In the genomic region with DNA sequence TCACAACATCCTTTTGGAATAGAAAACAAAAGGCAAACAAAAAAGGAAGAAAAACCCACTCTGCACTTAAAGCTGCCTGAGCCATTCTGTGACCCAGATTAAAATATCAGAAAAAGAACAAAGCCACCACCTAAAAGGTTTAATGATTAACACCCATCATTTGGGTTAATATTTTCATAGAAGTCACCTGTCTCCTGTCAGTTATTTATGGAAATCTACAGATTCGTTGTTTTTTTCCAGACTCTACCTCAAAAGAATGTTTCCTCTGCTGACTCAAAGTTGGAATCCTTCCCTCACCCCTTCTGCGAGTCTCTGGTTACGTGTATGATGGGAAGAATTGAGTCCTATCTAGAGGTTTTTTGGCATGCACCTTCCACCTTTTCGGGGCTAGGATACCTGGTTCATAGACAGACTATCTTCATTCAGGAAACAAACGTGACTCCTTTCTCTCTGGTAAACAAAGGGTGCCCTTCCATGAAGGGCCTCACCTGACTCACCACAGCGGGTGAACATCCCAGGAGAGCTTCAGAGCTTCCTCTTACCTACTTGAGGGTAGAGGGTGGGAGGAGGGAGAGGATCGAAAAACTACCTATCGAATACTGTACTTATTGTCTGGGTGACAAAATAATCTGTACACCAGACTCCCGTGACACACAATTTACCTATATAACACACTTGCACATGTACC, we compare ENCODE assay signal across 28 cellular contexts. TPM values are rescaled to one million over a fixed set of nuclear protein-coding genes. Genes with fewer than 3 reads are reported as not detected.
DNase-seq lines count a peak whose midpoint lies in the region; ATAC-seq and TF ChIP-seq lines count a peak whose summit lies in the region.
"Had no signal": no experiment of that assay in that cellular context is flagged by ENCODE, and none has a peak within 500 bp of the region (broad histone marks: within the 10 kb centered on the region; RNA-seq: fewer than 3 reads in every experiment).

No MANE protein-coding gene starts in this region.

- ATAC-seq in GM18907 (IDR thresholded peaks at IDR 0.05; ENCODE audit: unreplicated experiment) (no peak), left cardiac atrium (no peak)
- ATAC-seq: activated T-cell treated with anti-CD3 and anti-CD28 coated beads, Interleukin-2, amount 50 U/mL, for 4 hours; foreskin keratinocyte; natural killer cell treated with Interleukin-12 subunit alpha and Interleukin-12 subunit beta and Interleukin-15 and Interleukin-18, amount 100 ng/mL, for 72 hours; SK-N-SH treated with all-trans-retinoic acid at 6 μM for 48 hours had no signal

- peak overlapping the region; percentile 4 for H3K4me2 ChIP-seq in neural progenitor cell

- no peak overlapping the region for H3K27ac Mint-ChIP-seq in neural progenitor cell
- H3K27ac Mint-ChIP-seq: activated naive CD4-positive, alpha-beta T cell treated with anti-CD3 and anti-CD28 coated beads, Interleukin-2, amount 10 ng/mL, durations not matched to agents 7 days and 5 days; natural killer cell treated with Interleukin-12 subunit alpha and Interleukin-12 subunit beta and Interleukin-15 and Interleukin-18, amount 100 ng/mL, for 72 hours; stimulated activated naive CD8-positive, alpha-beta T cell treated with anti-CD3 and anti-CD28 coated beads, Interleukin-15, Interleukin-2, amounts not matched to agents 100 ng/mL and 50 ng/mL, for 24 hours had no signal

- H3K36me3 ChIP-seq in ES-I3 (ENCODE audit: insufficient read depth, low read length), result no peaks in the 10 kb centered on the region
- no peaks in the 10 kb centered on the region for H3K36me3 ChIP-seq in endocrine pancreas (ENCODE audit: control insufficient read depth, insufficient read depth, low read length)
- H3K36me3 ChIP-seq in neural progenitor cell, result no peaks in the 10 kb centered on the region
- H3K36me3 ChIP-seq: prostate gland, tibial artery had no signal

- H4K20me1 ChIP-seq in neural progenitor cell (ENCODE audit: low read depth), result no peaks in the 10 kb centered on the region

- DNase-seq in M059J (ENCODE audit: low read depth), result peak; percentile 23
- no peak for DNase-seq in neural progenitor cell (ENCODE audit: low spot score)
- no peak for DNase-seq in globus pallidus (ENCODE audit: low spot score)
- no peak for DNase-seq in left cardiac atrium
- DNase-seq: activated CD4-positive, CD25-positive, alpha-beta regulatory T cell treated with anti-CD3 and anti-CD28 coated beads, Interleukin-2, amount 50 U/mL, for 72 hours; activated naive CD4-positive, alpha-beta T cell treated with anti-CD3 and anti-CD28 coated beads, Interleukin-2, amount 10 ng/mL, durations not matched to agents 7 days and 5 days; activated T-cell treated with anti-CD3 and anti-CD28 coated beads, Interleukin-2, amount 50 U/mL, for 4 hours; caudate nucleus; CD4-positive, alpha-beta memory T cell; dermis blood vessel endothelial cell; DMS79 treated with DMSO at 0.1 percent for 48 hours; foreskin keratinocyte; H7; midbrain; NCI-H1417; NK-92 treated with Interleukin-12 subunit alpha and Interleukin-12 subunit beta, amount 100 ng/mL, for 24 hours; tibial artery had no signal

- H3K4me1 Mint-ChIP-seq in neural progenitor cell, result peaks cover 2% of the 10 kb centered on the region
- H3K4me1 Mint-ChIP-seq: activated naive CD4-positive, alpha-beta T cell treated with anti-CD3 and anti-CD28 coated beads, Interleukin-2, amount 10 ng/mL, durations not matched to agents 7 days and 5 days had no signal

- intact Hi-C loops in left cardiac atrium (cut with DNase I), result no loop called here

- H3K27me3 ChIP-seq in endocrine pancreas (ENCODE audit: control insufficient read depth, insufficient read depth, low read length) (no peaks in the 10 kb centered on the region), neural progenitor cell (no peaks in the 10 kb centered on the region)
- H3K27me3 ChIP-seq: foreskin keratinocyte, tibial artery had no signal

- no peak overlapping the region for H3K27ac ChIP-seq in neural progenitor cell
- H3K27ac ChIP-seq: epithelial cell of prostate, foreskin keratinocyte, prostate gland, skin epidermis, tibial artery had no signal

- no peak for TF ChIP-seq CTCF in neural progenitor cell (IDR thresholded peaks at IDR 0.05)

- H3K9me3 Mint-ChIP-seq in neural progenitor cell, result no peaks in the 10 kb centered on the region
- H3K9me3 Mint-ChIP-seq: activated naive CD4-positive, alpha-beta T cell treated with anti-CD3 and anti-CD28 coated beads, Interleukin-2, amount 10 ng/mL, durations not matched to agents 7 days and 5 days; activated T-cell treated with anti-CD3 and anti-CD28 coated beads, Interleukin-2, amount 50 U/mL, for 4 hours; CD4-positive, alpha-beta memory T cell; natural killer cell treated with Interleukin-12 subunit alpha and Interleukin-12 subunit beta and Interleukin-15 and Interleukin-18, amount 100 ng/mL, for 72 hours; stimulated activated naive CD8-positive, alpha-beta T cell treated with anti-CD3 and anti-CD28 coated beads, Interleukin-15, Interleukin-2, amounts not matched to agents 100 ng/mL and 50 ng/mL, for 24 hours had no signal

- H3K9ac ChIP-seq in ES-I3 (ENCODE audit: low read depth, low read length) (peak overlapping the region; percentile 11; the same call in 1 of the 2 replicates), endocrine pancreas (ENCODE audit: control insufficient read depth, insufficient read depth, low read length) (no peak overlapping the region), neural progenitor cell (no peak overlapping the region)

- H3K4me3 ChIP-seq in endocrine pancreas (ENCODE audit: control insufficient read depth, insufficient read depth, low read length) (peak overlapping the region; percentile 16), neural progenitor cell (no peak overlapping the region)
- H3K4me3 ChIP-seq: prostate gland, skin epidermis, tibial artery had no signal

- no peaks in the 10 kb centered on the region for H3K27me3 Mint-ChIP-seq in neural progenitor cell (ENCODE audit: insufficient read depth, low read depth)
- H3K27me3 Mint-ChIP-seq: activated naive CD4-positive, alpha-beta T cell treated with anti-CD3 and anti-CD28 coated beads, Interleukin-2, amount 10 ng/mL, durations not matched to agents 7 days and 5 days; CD4-positive, alpha-beta memory T cell; natural killer cell treated with Interleukin-12 subunit alpha and Interleukin-12 subunit beta and Interleukin-15 and Interleukin-18, amount 100 ng/mL, for 72 hours; stimulated activated naive CD8-positive, alpha-beta T cell treated with anti-CD3 and anti-CD28 coated beads, Interleukin-15, Interleukin-2, amounts not matched to agents 100 ng/mL and 50 ng/mL, for 24 hours had no signal

- H2AFZ ChIP-seq in neural progenitor cell (replicated peaks), result peak overlapping the region; percentile 1

- H3K4me3 Mint-ChIP-seq in neural progenitor cell, result no peak overlapping the region
- H3K4me3 Mint-ChIP-seq: activated naive CD4-positive, alpha-beta T cell treated with anti-CD3 and anti-CD28 coated beads, Interleukin-2, amount 10 ng/mL, durations not matched to agents 7 days and 5 days; activated T-cell treated with anti-CD3 and anti-CD28 coated beads, Interleukin-2, amount 50 U/mL, for 4 hours; CD4-positive, alpha-beta memory T cell; natural killer cell treated with Interleukin-12 subunit alpha and Interleukin-12 subunit beta and Interleukin-15 and Interleukin-18, amount 100 ng/mL, for 72 hours; stimulated activated naive CD8-positive, alpha-beta T cell treated with anti-CD3 and anti-CD28 coated beads, Interleukin-15, Interleukin-2, amounts not matched to agents 100 ng/mL and 50 ng/mL, for 24 hours had no signal

- no peaks in the 10 kb centered on the region for H3F3A ChIP-seq in neural progenitor cell (ENCODE audit: low read depth)

- peaks cover 7% of the 10 kb centered on the region for H3K36me3 Mint-ChIP-seq in neural progenitor cell
- H3K36me3 Mint-ChIP-seq: natural killer cell treated with Interleukin-12 subunit alpha and Interleukin-12 subunit beta and Interleukin-15 and Interleukin-18, amount 100 ng/mL, for 72 hours had no signal

- H3K4me1 ChIP-seq in ES-I3 (ENCODE audit: insufficient read depth, low read length), result peaks cover 23% of the 10 kb centered on the region
- peaks cover 11% of the 10 kb centered on the region for H3K4me1 ChIP-seq in endocrine pancreas (ENCODE audit: control insufficient read depth, insufficient read depth, low read length)
- H3K4me1 ChIP-seq in neural progenitor cell, result peaks cover 8% of the 10 kb centered on the region
- H3K4me1 ChIP-seq: foreskin keratinocyte, prostate gland, tibial artery had no signal

- no peaks in the 10 kb centered on the region for H3K79me2 ChIP-seq in neural progenitor cell (ENCODE audit: low read depth)

- no peaks in the 10 kb centered on the region for H3K9me3 ChIP-seq in ES-I3 (ENCODE audit: control insufficient read depth, insufficient read depth, low read length)
- no peaks in the 10 kb centered on the region for H3K9me3 ChIP-seq in endocrine pancreas (ENCODE audit: control insufficient read depth, low read length)
- H3K9me3 ChIP-seq in neural progenitor cell (ENCODE audit: low read depth), result no peaks in the 10 kb centered on the region
- H3K9me3 ChIP-seq: prostate gland, tibial artery had no signal

RNA-seq across cellular contexts. Expression of a gene that starts 19.6 kb away (rescaled TPM):
- total RNA-seq in M059J (2014; rRNA removed; shearing (Covaris generic)), result 5.2 and 6.8 TPM in 2 replicates
- total RNA-seq in neural progenitor cell (ENCODE audit: low replicate concordance) (5.6 and 6.7 TPM in 2 replicates), left cardiac atrium (10 to 100 TPM in 1 of 2 donors, 1 to 10 TPM in 1; 8.9 to 10.5 TPM)

RNA-seq across cellular contexts. Expression of a gene that starts 53.8 kb away (rescaled TPM):
- 2.8 and 4.4 TPM in 2 replicates for total RNA-seq in M059J (2014; rRNA removed; shearing (Covaris generic))
- total RNA-seq in neural progenitor cell (ENCODE audit: low replicate concordance) (2.0 and 3.5 TPM in 2 replicates), left cardiac atrium (under 1 TPM; 0.31 to 0.53 TPM)
- total RNA-seq: HT1080; LHCN-M2; natural killer cell treated with Interleukin-12 subunit alpha and Interleukin-12 subunit beta and Interleukin-15 and Interleukin-18, amount 100 ng/mL, for 72 hours had no signal
